8 cellular contexts compared by ENCODE assay signal in the genomic region with DNA sequence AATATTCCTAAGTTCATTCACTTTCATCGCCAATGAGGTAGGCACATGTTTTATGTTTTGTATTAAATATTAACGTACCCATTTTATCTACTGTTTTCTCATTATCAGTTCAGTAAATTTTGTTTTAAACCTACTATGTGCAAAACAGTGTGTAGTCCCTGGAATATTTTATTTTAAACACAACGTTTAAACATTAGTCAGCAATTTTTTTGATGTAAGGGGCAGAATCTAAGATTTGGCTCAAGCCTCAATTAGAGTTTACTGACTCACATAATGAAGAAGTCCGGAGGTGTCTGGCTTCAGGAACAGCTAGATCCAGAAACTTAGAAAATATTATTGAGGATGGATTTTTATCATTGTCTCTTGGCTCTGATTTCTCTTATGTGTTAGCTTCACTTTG.
"Had no signal": no experiment of that assay in that cellular context is flagged by ENCODE, and none has a peak within 500 bp of the region (broad histone marks: within the 10 kb centered on the region; RNA-seq: fewer than 3 reads in every experiment).

No MANE protein-coding gene starts in this region.

- H3K9ac ChIP-seq: GM23248, KMS-11 had no signal

- H3K4me3 ChIP-seq: GM23248 had no signal

- H3K27ac Mint-ChIP-seq: H9 had no signal

- DNase-seq: GM23248, GOT3, H9, HCEC 1CT, KBM-7 had no signal

- FAIRE-seq: H54, HTR-8/SVneo had no signal

- H2AFZ ChIP-seq: GM23248 had no signal

- H3K27ac ChIP-seq: GM23248, KMS-11 had no signal

- H3K4me3 Mint-ChIP-seq: H9 had no signal

- H3K4me2 ChIP-seq: KMS-11 had no signal
